ENCODE assay signal across 20 cellular contexts in the genomic region with DNA sequence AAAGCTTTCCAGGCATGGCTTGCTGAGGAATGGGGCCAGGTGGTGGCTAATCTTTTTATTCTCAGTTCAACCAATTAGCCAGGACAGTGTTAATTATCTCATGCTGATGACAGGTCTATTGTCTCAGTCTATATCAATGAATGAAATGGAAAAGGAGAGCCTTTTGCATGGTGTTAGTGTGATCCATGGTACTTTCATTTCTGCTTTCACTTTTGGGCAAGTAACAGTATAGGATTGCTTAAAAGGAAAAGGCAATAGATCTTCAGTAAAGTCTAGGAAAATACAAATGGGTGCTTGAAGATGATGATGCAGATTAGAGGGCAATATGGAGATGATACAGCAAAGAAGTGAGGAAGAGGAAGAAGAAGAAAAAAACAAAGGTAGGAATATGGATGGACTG.
"Had no signal": no experiment of that assay in that cellular context is flagged by ENCODE, and none has a peak within 500 bp of the region (broad histone marks: within the 10 kb centered on the region; RNA-seq: fewer than 3 reads in every experiment).

No MANE protein-coding gene starts in this region.

- H3K27ac ChIP-seq: esophagus squamous epithelium, hepatocyte, pancreas, stomach, thoracic aorta had no signal

- H3K27me3 ChIP-seq: esophagus squamous epithelium, hepatocyte, pancreas, stomach had no signal

- H3K4me1 ChIP-seq: esophagus squamous epithelium, pancreas, stomach had no signal

- H3K9me3 ChIP-seq: esophagus squamous epithelium, pancreas, stomach, thoracic aorta had no signal

- H3K4me3 ChIP-seq: esophagus squamous epithelium, hepatocyte, lung, pancreas, stomach, thoracic aorta had no signal

- H3K36me3 ChIP-seq: esophagus squamous epithelium, pancreas, stomach, thoracic aorta had no signal

- DNase-seq: dermis blood vessel endothelial cell; esophagus squamous epithelium; foreskin fibroblast; head of caudate nucleus; left colon; left ventricle myocardium superior; mesendoderm; naive B cell; occipital lobe; pancreas; right cardiac atrium; small intestine; stimulated activated CD4-positive, alpha-beta T cell treated with anti-CD3 and anti-CD28 coated beads, Interleukin-12 subunit alpha, Interleukin-12 subunit beta, amount 100 ng/mL, for 4 hours; stimulated activated naive CD4-positive, alpha-beta T cell; stomach; substantia nigra; trophoblast cell had no signal
